19 cellular contexts compared by ENCODE assay signal in the genomic region with DNA sequence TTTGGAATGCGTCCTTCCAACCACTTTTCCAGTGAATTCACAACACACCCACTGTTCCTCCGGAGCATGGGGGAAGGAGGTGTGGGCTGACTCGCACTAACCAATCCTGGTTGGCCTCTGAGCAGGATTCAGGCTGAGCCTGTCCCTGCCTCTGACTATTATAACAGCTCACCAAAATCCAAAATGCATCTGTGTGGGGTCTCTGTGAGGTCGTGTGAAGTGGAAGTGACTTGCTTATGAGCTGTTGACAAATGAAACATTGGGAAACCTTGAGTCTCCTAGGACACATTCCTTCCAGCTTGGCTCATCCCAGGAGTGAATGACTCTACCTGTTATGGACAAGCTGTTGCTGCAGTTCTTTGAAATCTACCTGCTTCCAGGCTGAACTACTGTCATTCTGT. TPM values are rescaled to one million over a fixed set of nuclear protein-coding genes. Genes with fewer than 3 reads are reported as not detected.
DNase-seq lines count a peak whose midpoint lies in the region; ATAC-seq, FAIRE-seq and TF ChIP-seq lines count a peak whose summit lies in the region.
"Had no signal": no experiment of that assay in that cellular context is flagged by ENCODE, and none has a peak within 500 bp of the region (broad histone marks: within the 10 kb centered on the region; RNA-seq: fewer than 3 reads in every experiment).

No MANE protein-coding gene starts in this region.

- ATAC-seq in natural killer cell treated with Interleukin-12 subunit alpha and Interleukin-12 subunit beta and Interleukin-15 and Interleukin-18, amount 100 ng/mL, for 72 hours = no peak
- ATAC-seq in natural killer cell = no peak
- ATAC-seq: A549 had no signal

- intact Hi-C loops in natural killer cell (cut with micrococcal nuclease) (no loop called here), MCF 10A (cut with micrococcal nuclease) (no loop called here), vagina (cut with DNase I) (no loop called here)

- peak overlapping the region; percentile 68 for H3K4me2 ChIP-seq in keratinocyte (ENCODE audit: control insufficient read depth, extremely low read depth, insufficient read depth, low read depth, low read length)
- H3K4me2 ChIP-seq: A549 had no signal

- H3K9ac ChIP-seq in keratinocyte (ENCODE audit: control insufficient read depth, extremely low read depth, insufficient read depth, low read length) = peak overlapping the region; percentile 33

- no peaks in the 10 kb centered on the region for H3K36me3 Mint-ChIP-seq in natural killer cell treated with Interleukin-12 subunit alpha and Interleukin-12 subunit beta and Interleukin-15 and Interleukin-18, amount 100 ng/mL, for 72 hours
- H3K36me3 Mint-ChIP-seq in natural killer cell = no peaks in the 10 kb centered on the region
- H3K36me3 Mint-ChIP-seq in MCF 10A (ENCODE audit: insufficient read depth, unreplicated experiment) = no peaks in the 10 kb centered on the region

- BruUV-seq in MCF 10A (replicated peaks; lab: Mats Ljungman, UMichigan) = no TSS peak

- H3K36me3 ChIP-seq in keratinocyte (ENCODE audit: control insufficient read depth in 2 of 2, extremely low read depth in 1 of 2, insufficient read depth in 2 of 2, low read length in 2 of 2) = no peaks in the 10 kb centered on the region
- H3K36me3 ChIP-seq in vagina = no peaks in the 10 kb centered on the region
- no peaks in the 10 kb centered on the region; the same call in 1 of the 2 replicates for H3K36me3 ChIP-seq in H7 (replicated peaks; ENCODE audit: control insufficient read depth, insufficient read depth, low read length)

- dilution Hi-C loops in keratinocyte (cut with MboI; ENCODE audit: extremely low pct_ligation_motif_present, low sequenced_read_pairs) = no loop called here

- H2AFZ ChIP-seq in keratinocyte (ENCODE audit: control insufficient read depth, low read length) = no peak overlapping the region

- TF ChIP-seq CTCF in natural killer cell (IDR thresholded peaks at IDR 0.05) (no peak), MCF 10A (IDR thresholded peaks at IDR 0.05; ENCODE audit: unreplicated experiment) (no peak), keratinocyte (optimal IDR thresholded peaks at IDR 0.05 in 1 of 3, IDR thresholded peaks at IDR 0.05 in 1 of 3, conservative IDR thresholded peaks at IDR 0.05 in 1 of 3; ENCODE audit: extremely low read depth in 1 of 3, insufficient read depth in 2 of 3, low read length in 3 of 3) (no peak), vagina (IDR thresholded peaks at IDR 0.05) (no peak)

- H3K27me3 ChIP-seq in keratinocyte (ENCODE audit: control insufficient read depth, extremely low read depth, insufficient read depth, low read length) = peaks cover 34% of the 10 kb centered on the region
- peaks cover 7% of the 10 kb centered on the region for H3K27me3 ChIP-seq in vagina
- H3K27me3 ChIP-seq in H7 (ENCODE audit: control insufficient read depth, insufficient read depth, low read length) = peaks cover 52% of the 10 kb centered on the region

- no peaks in the 10 kb centered on the region for H3K9me3 Mint-ChIP-seq in natural killer cell treated with Interleukin-12 subunit alpha and Interleukin-12 subunit beta and Interleukin-15 and Interleukin-18, amount 100 ng/mL, for 72 hours
- H3K9me3 Mint-ChIP-seq in natural killer cell (no peaks in the 10 kb centered on the region), MCF 10A (ENCODE audit: unreplicated experiment) (no peaks in the 10 kb centered on the region)

- H3K4me3 ChIP-seq in keratinocyte (ENCODE audit: control insufficient read depth in 2 of 3, extremely low read depth in 1 of 3, insufficient read depth in 2 of 3, low read depth in 1 of 3, low read length in 3 of 3) (peak overlapping the region in 1 of 3 experiments; percentile 43), vagina (no peak overlapping the region), H7 (ENCODE audit: insufficient read depth, low read depth, low read length) (no peak overlapping the region)
- H3K4me3 ChIP-seq: A549 had no signal

- no peaks in the 10 kb centered on the region for H3K9me3 ChIP-seq in keratinocyte (ENCODE audit: control insufficient read depth, low read depth, low read length)
- no peaks in the 10 kb centered on the region for H3K9me3 ChIP-seq in vagina
- H3K9me3 ChIP-seq: A549 had no signal

- H3K79me2 ChIP-seq in keratinocyte (ENCODE audit: control insufficient read depth, insufficient read depth, low read length) = no peaks in the 10 kb centered on the region

- TF ChIP-seq POLR2A in vagina (IDR thresholded peaks at IDR 0.05) = no peak

- peak; percentile 96 for FAIRE-seq in keratinocyte (lab: Jason Lieb, UNC)
- FAIRE-seq: A549 had no signal

- H3K27me3 Mint-ChIP-seq in natural killer cell treated with Interleukin-12 subunit alpha and Interleukin-12 subunit beta and Interleukin-15 and Interleukin-18, amount 100 ng/mL, for 72 hours = peaks cover 30 to 32% of the 10 kb centered on the region in 2 donors
- H3K27me3 Mint-ChIP-seq in natural killer cell (ENCODE audit: low read depth in 2 of 2) (peaks cover 42 to 67% of the 10 kb centered on the region in 2 donors), MCF 10A (ENCODE audit: insufficient read depth, unreplicated experiment) (no peaks in the 10 kb centered on the region)

- CTCF ChIA-PET in MCF 10A (lab: Yijun Ruan, JAX) = interaction anchor here (0.6 to 1.8 kb wide), 4 partner anchors 16 to 50 kb away, joined by 3 to 10 read pairs (median 7); no protein-coding TSS in a partner anchor

- POLR2A ChIA-PET in MCF 10A (lab: Yijun Ruan, JAX) = interaction anchor here (0.7 to 1.7 kb wide), 4 partner anchors 16 to 400 kb away, joined by 3 to 5 read pairs (median 4); no protein-coding TSS in a partner anchor

- no peak overlapping the region for H3K4me3 Mint-ChIP-seq in natural killer cell treated with Interleukin-12 subunit alpha and Interleukin-12 subunit beta and Interleukin-15 and Interleukin-18, amount 100 ng/mL, for 72 hours
- H3K4me3 Mint-ChIP-seq in natural killer cell = no peak overlapping the region
- H3K4me3 Mint-ChIP-seq in MCF 10A (ENCODE audit: unreplicated experiment) = no peak overlapping the region

- H3K9me1 ChIP-seq in keratinocyte (ENCODE audit: control insufficient read depth, extremely low read depth, insufficient read depth, low read length) = no peaks in the 10 kb centered on the region

- no peaks in the 10 kb centered on the region for H3K4me1 Mint-ChIP-seq in natural killer cell treated with Interleukin-12 subunit alpha and Interleukin-12 subunit beta and Interleukin-15 and Interleukin-18, amount 100 ng/mL, for 72 hours (ENCODE audit: low read depth in 2 of 2)
- H3K4me1 Mint-ChIP-seq in natural killer cell (no peaks in the 10 kb centered on the region), MCF 10A (ENCODE audit: insufficient read depth, unreplicated experiment) (peaks cover 21% of the 10 kb centered on the region)

- H3K4me1 ChIP-seq in keratinocyte (ENCODE audit: control insufficient read depth, extremely low read depth, insufficient read depth, low read length) (peaks cover 53% of the 10 kb centered on the region), vagina (peaks cover 24% of the 10 kb centered on the region)
- H3K4me1 ChIP-seq: A549 had no signal

- no peak overlapping the region for H3K27ac Mint-ChIP-seq in natural killer cell treated with Interleukin-12 subunit alpha and Interleukin-12 subunit beta and Interleukin-15 and Interleukin-18, amount 100 ng/mL, for 72 hours
- H3K27ac Mint-ChIP-seq in natural killer cell = no peak overlapping the region
- H3K27ac Mint-ChIP-seq in MCF 10A (ENCODE audit: low read depth, unreplicated experiment) = no peak overlapping the region

- H4K20me1 ChIP-seq in keratinocyte (ENCODE audit: control insufficient read depth, extremely low read depth, insufficient read depth, low read length) = no peaks in the 10 kb centered on the region

- peak; percentile 44 for DNase-seq in natural killer cell treated with Interleukin-12 subunit alpha and Interleukin-12 subunit beta and Interleukin-15 and Interleukin-18, amount 100 ng/mL, for 72 hours (ENCODE audit: low spot score)
- DNase-seq in natural killer cell (no peak), MCF 10A (ENCODE audit: unreplicated experiment) (peak; percentile 29), keratinocyte (ENCODE audit: low read depth, low spot score) (peak; percentile 90), vagina (ENCODE audit: extremely low spot score in 2 of 2) (no peak), GF-D8 (lab: John Stamatoyannopoulos, UW) (no peak), pons (ENCODE audit: low spot score) (no peak), H7 (no peak)
- DNase-seq: activated naive CD4-positive, alpha-beta T cell; central memory CD4-positive, alpha-beta T cell; hippocampal formation; NCI-H1436 treated with DMSO at 0.1 percent for 48 hours; stimulated activated CD4-positive, alpha-beta T cell treated with anti-CD3 and anti-CD28 coated beads, Interleukin-15, amount 100 ng/mL, for 24 hours; T-helper 9 cell had no signal

- H3K27ac ChIP-seq in keratinocyte (ENCODE audit: control insufficient read depth, insufficient read depth, low read length) = peak overlapping the region; percentile 41
- peak overlapping the region; percentile 23 for H3K27ac ChIP-seq in vagina
- H3K27ac ChIP-seq: A549 had no signal

RNA-seq across cellular contexts. Expression of gene CIDEA, which starts 1.5 kb away (rescaled TPM):
- total RNA-seq in natural killer cell treated with Interleukin-12 subunit alpha and Interleukin-12 subunit beta and Interleukin-15 and Interleukin-18, amount 100 ng/mL, for 72 hours = not detected
- not detected for total RNA-seq in natural killer cell
- not detected in 2 replicates for total RNA-seq in MCF 10A (2022)
- polyA plus RNA-seq in keratinocyte = 1.2 to 3.0 TPM (median 1.4 TPM) in 3 replicates
- polyA plus RNA-seq in keratinocyte (2011; ENCODE audit: low read depth) = 2.0 TPM
- 0.29 and 0.42 TPM in 2 replicates for polyA plus RNA-seq in keratinocyte (2011; cell fraction: cytosol; rRNA removed)
- polyA plus RNA-seq in keratinocyte (2011; cell fraction: nucleus; rRNA removed) = 0.55 and 0.76 TPM in 2 replicates
- polyA plus RNA-seq in keratinocyte (2012; ENCODE audit: low replicate concordance) = 2.1 and 4.6 TPM in 2 replicates
- polyA minus RNA-seq in keratinocyte = 0.86 to 2.3 TPM (median 0.96 TPM) in 3 replicates
- not detected for polyA minus RNA-seq in keratinocyte (2011; cell fraction: cytosol; rRNA and poly(A)+ RNA removed)
- polyA minus RNA-seq in keratinocyte (2011; cell fraction: nucleus; rRNA and poly(A)+ RNA removed) = not detected in 2 replicates
- 2.7 TPM for total RNA-seq in vagina
- 0.15 TPM in 1 of 2 replicates, not detected in the other for total RNA-seq in H7 (2014; rRNA removed; shearing (Covaris generic))
- total RNA-seq: activated CD8-positive, alpha-beta memory T cell treated with anti-CD3 and anti-CD28 coated beads for 36 hours; lung microvascular endothelial cell; NCI-H460; osteoblast had no signal
- polyA plus RNA-seq: A549 had no signal

RNA-seq across cellular contexts. Expression of gene TUBB6, which starts 52.4 kb away (rescaled TPM):
- total RNA-seq in natural killer cell treated with Interleukin-12 subunit alpha and Interleukin-12 subunit beta and Interleukin-15 and Interleukin-18, amount 100 ng/mL, for 72 hours = 1 to 10 TPM; 3.7 to 7.3 TPM
- total RNA-seq in natural killer cell (1 to 10 TPM in 2 of 3 donors, under 1 TPM in 1; 0.97 to 3.2 (median 2.8) TPM), MCF 10A (2022) (141 and 167 TPM in 2 replicates), vagina (450 TPM)
- 479 to 701 TPM (median 598 TPM) in 3 replicates for polyA plus RNA-seq in keratinocyte
- polyA plus RNA-seq in keratinocyte (2011; ENCODE audit: low read depth) = 90.6 TPM
- 405 and 737 TPM in 2 replicates for polyA plus RNA-seq in keratinocyte (2011; cell fraction: cytosol; rRNA removed)
- polyA plus RNA-seq in keratinocyte (2011; cell fraction: nucleus; rRNA removed) = 443 and 589 TPM in 2 replicates
- 202 and 788 TPM in 2 replicates for polyA plus RNA-seq in keratinocyte (2012; ENCODE audit: low replicate concordance)
- 445 to 619 TPM (median 547 TPM) in 3 replicates for polyA minus RNA-seq in keratinocyte
- polyA minus RNA-seq in keratinocyte (2011; cell fraction: cytosol; rRNA and poly(A)+ RNA removed) = 1,165 TPM
- polyA minus RNA-seq in keratinocyte (2011; cell fraction: nucleus; rRNA and poly(A)+ RNA removed) = 338 and 341 TPM in 2 replicates
- total RNA-seq in H7 (2014; rRNA removed; shearing (Covaris generic)) = 520 and 657 TPM in 2 replicates

Comparison
In these comparisons a context has a peak if more than half of its experiments do, and no peak if none do; other contexts are left out.
1. DNase-seq: peak in natural killer cell treated with Interleukin-12 subunit alpha and Interleukin-12 subunit beta and Interleukin-15 and Interleukin-18, amount 100 ng/mL, for 72 hours (single experiment), MCF 10A (single experiment) and keratinocyte (single experiment); none in natural killer cell (single experiment), vagina (0 of 2), GF-D8 (single experiment), pons (single experiment) and H7 (single experiment).
2. RNA of gene TUBB6, which starts 52.4 kb away (total RNA-seq): 520 to 657 TPM in H7, 450 TPM in vagina (single experiment) and 141 to 167 TPM in MCF 10A; 3.7 to 7.3 TPM in natural killer cell treated with Interleukin-12 subunit alpha and Interleukin-12 subunit beta and Interleukin-15 and Interleukin-18, amount 100 ng/mL, for 72 hours and 0.97 to 3.2 TPM in natural killer cell; every median in the first group is over 10 times any median in the second.